Comparison of ENCODE assay signal across 8 cellular contexts in genomic region chr5:138353550-138353893, GRCh38. TPM values are rescaled to one million over a fixed set of nuclear protein-coding genes. Genes with fewer than 3 reads are reported as not detected.
DNase-seq lines count a peak whose midpoint lies in the region; ATAC-seq, FAIRE-seq and TF ChIP-seq lines count a peak whose summit lies in the region.

No MANE protein-coding gene starts in this region.

- no peaks in the 10 kb centered on the region for H3K27me3 ChIP-seq in HUES64 (ENCODE audit: insufficient read depth, low read length)
- no peaks in the 10 kb centered on the region for H3K27me3 ChIP-seq in GM12878 (replicated peaks in 1 of 2; ENCODE audit: control insufficient read depth in 2 of 2, insufficient read depth in 2 of 2, low read length in 1 of 2)
- no peaks in the 10 kb centered on the region; a peak in 1 of 5 replicates for H3K27me3 ChIP-seq in HepG2 (ENCODE audit: control insufficient read depth in 1 of 2, insufficient read depth in 2 of 2, low read length in 2 of 2)
- H3K27me3 ChIP-seq in tibial nerve, result no peaks in the 10 kb centered on the region

- H3K4me2 ChIP-seq in GM12878 (ENCODE audit: control insufficient read depth, insufficient read depth), result peak overlapping the region; percentile 90; the same call in 1 of the 2 replicates
- H3K4me2 ChIP-seq in HepG2 (ENCODE audit: low read depth, low read length), result peak overlapping the region; percentile 82

- peak; percentile 53 for DNase-seq in AG10803 (ENCODE audit: low read depth)
- DNase-seq in GM12878 (ENCODE audit: low read depth, low spot score), result no peak
- no peak for DNase-seq in HepG2 (ENCODE audit: low spot score)
- no peak for DNase-seq in tibial nerve (ENCODE audit: low spot score in 2 of 2)
- DNase-seq in superior temporal gyrus (ENCODE audit: extremely low spot score), result no peak
- no peak for DNase-seq in HTR-8/SVneo (ENCODE audit: insufficient read length, low spot score)
- no peak for DNase-seq in NCI-H1417 (lab: John Stamatoyannopoulos, UW)

- no peaks in the 10 kb centered on the region for H4K20me1 ChIP-seq in GM12878 (ENCODE audit: control insufficient read depth, insufficient read depth)
- peaks cover 23% of the 10 kb centered on the region for H4K20me1 ChIP-seq in HepG2 (ENCODE audit: insufficient read depth, low read length)

- TF ChIP-seq RAD21 in GM12878 (IDR thresholded peaks at IDR 0.05; ENCODE audit: insufficient read depth, low read depth, low read length), result no peak
- no peak for TF ChIP-seq RAD21 in HepG2 (CRISPR knock-in tag; IDR thresholded peaks at IDR 0.05)

- ATAC-seq in GM12878, result no peak
- no peak for ATAC-seq in HepG2

- in situ Hi-C loops in GM12878 (cut with MboI), result no loop called here
- in situ Hi-C loops in HepG2 (cut with HindIII; ENCODE audit: extremely low pct_ligation_motif_present, low pct_unique_long_range_greater_than_20kb), result no loop called here

- H3K36me3 ChIP-seq in HUES64 (ENCODE audit: insufficient read depth, low read length) (peaks cover 13% of the 10 kb centered on the region), GM12878 (ENCODE audit: control insufficient read depth in 2 of 2, insufficient read depth in 2 of 2, low read length in 1 of 2) (peaks cover under 1 to 7% of the 10 kb centered on the region in 2 experiments; a peak in 2 of 4 replicates), HepG2 (replicated peaks in 1 of 2; ENCODE audit: control insufficient read depth in 1 of 2, insufficient read depth in 2 of 2, low read length in 2 of 2) (0 out of 5 replicates have a peak, but pooled peaks cover 0 to under 1% of the 10 kb centered on the region in 2 experiments), tibial nerve (peaks cover 0 to 12% (median 0%) of the 10 kb centered on the region in 3 donors)

- no peak for TF ChIP-seq CTCF in AG10803 (conservative IDR thresholded peaks at IDR 0.05; ENCODE audit: low read length)
- no peak for TF ChIP-seq CTCF in GM12878 (IDR thresholded peaks at IDR 0.05 in 2 of 3, conservative IDR thresholded peaks at IDR 0.05 in 1 of 3; ENCODE audit: control insufficient read depth in 2 of 3, extremely low read depth in 1 of 3, insufficient read depth in 1 of 3, low read depth in 3 of 3, low read length in 3 of 3)
- no peak for TF ChIP-seq CTCF in HepG2 (CRISPR knock-in tag; IDR thresholded peaks at IDR 0.05)
- TF ChIP-seq CTCF in tibial nerve (IDR thresholded peaks at IDR 0.05), result no peak

- H2AFZ ChIP-seq in GM12878 (ENCODE audit: control insufficient read depth, low read depth, low read length) (peak overlapping the region; percentile 75; the same call in 1 of the 2 replicates), HepG2 (ENCODE audit: low read length) (no peak overlapping the region)

- RAD21 ChIA-PET in GM12878 (lab: Charles Lee; ENCODE audit: unreplicated experiment), result interaction anchor here (0.8 to 4.0 kb wide), 7 partner anchors 14 to 174 kb away, joined by 3 to 22 read pairs (median 14); partner anchors contain the start of genes BRD8, CDC25C, FAM53C and KIF20A

- peak overlapping the region; percentile 95 for H3K9ac ChIP-seq in HUES64 (ENCODE audit: low read depth, low read length)
- H3K9ac ChIP-seq in GM12878 (ENCODE audit: control insufficient read depth, insufficient read depth, low read length), result peak overlapping the region; percentile 96
- H3K9ac ChIP-seq in HepG2 (ENCODE audit: insufficient read depth, low read depth, low read length), result peak overlapping the region; percentile 96

- CTCF ChIA-PET in GM12878 (lab: Yijun Ruan, JAX), result interaction anchor here (0.7 to 7.7 kb wide), 32 partner anchors 8 to 1037 kb away, joined by 3 to 266 read pairs (median 6); partner anchors contain the start of genes BRD8, CDC23, CDC25C and EGR1
- CTCF ChIA-PET in HepG2 (lab: Yijun Ruan, JAX; ENCODE audit: low intra/inter-chr PET ratio, low total read pairs), result interaction anchor here (3.2 kb wide), 1 partner anchor 15 kb away, joined by 14 read pairs; the partner anchor contains the start of gene FAM53C

- WGBS in HUES64, result 5% methylated on average over 8 of the region's 8 CpGs
- WGBS in GM12878 (ENCODE audit: insufficient coverage, insufficient replicate concordance, low lambda C conversion rate, missing lambda C conversion rate), result 1% methylated on average over 8 of the region's 8 CpGs
- 0% methylated on average over 5 of the region's 8 CpGs for WGBS in HepG2 (ENCODE audit: low lambda C conversion rate)
- 0 to 1% methylated on average over 8 of the region's 8 CpGs for WGBS in tibial nerve, 2 donors

- peaks cover 47% of the 10 kb centered on the region for H3K79me2 ChIP-seq in GM12878 (ENCODE audit: control insufficient read depth, insufficient read depth, low read length)
- peaks cover 50% of the 10 kb centered on the region for H3K79me2 ChIP-seq in HepG2 (ENCODE audit: insufficient read depth, low read length)

- POLR2A ChIA-PET in GM12878 (lab: Charles Lee) (interaction anchor here (0.6 to 8.9 kb wide), 12 partner anchors 15 to 600 kb away, joined by 3 to 143 read pairs (median 8); partner anchors contain the start of genes BRD8, CDC23, CDC25C and EGR1), HepG2 (lab: Yijun Ruan, JAX) (interaction anchor here (0.7 to 6.2 kb wide), 7 partner anchors 13 to 189 kb away, joined by 3 to 111 read pairs (median 4); partner anchors contain the start of genes BRD8, CDC23, CDC25C and EGR1)

- H3K4me3 ChIP-seq in AG10803 (ENCODE audit: low read length), result peak overlapping the region; percentile 89
- H3K4me3 ChIP-seq in HUES64 (ENCODE audit: low read length), result peak overlapping the region; percentile 98
- peak overlapping the region; percentile 99 for H3K4me3 ChIP-seq in GM12878
- H3K4me3 ChIP-seq in HepG2 (replicated peaks in 1 of 3; ENCODE audit: insufficient read depth in 1 of 3, low read depth in 2 of 3, low read length in 3 of 3), result peak overlapping the region; percentile 93 to 98 (median 97)
- peak overlapping the region; percentile 86 to 96 (median 93) for H3K4me3 ChIP-seq in tibial nerve

- BruUV-seq in GM12878 (replicated peaks; lab: Mats Ljungman, UMichigan), result no TSS peak
- no TSS peak for BruUV-seq in HepG2 (replicated peaks; lab: Mats Ljungman, UMichigan)

- H3K4me1 ChIP-seq in HUES64 (ENCODE audit: insufficient read depth, low read length) (peaks cover 18% of the 10 kb centered on the region), GM12878 (ENCODE audit: control insufficient read depth, insufficient read depth, low read length) (peaks cover 3% of the 10 kb centered on the region), HepG2 (ENCODE audit: insufficient read depth, low read length) (peaks cover 20% of the 10 kb centered on the region), tibial nerve (peaks cover 0 to 57% (median 27%) of the 10 kb centered on the region in 4 donors)

- intact Hi-C loops in GM12878 (cut with micrococcal nuclease; ENCODE audit: unreplicated experiment), result loop anchor here (2.0 to 10.0 kb wide), 2 partner anchors 175 to 319 kb away; partner anchors contain the start of genes BRD8, FAM13B and KIF20A
- intact Hi-C loops in HepG2 (cut with micrococcal nuclease; ENCODE audit: unreplicated experiment), result loop anchor here (1.0 to 5.0 kb wide), 3 partner anchors 15 to 176 kb away; partner anchors contain the start of genes BRD8, FAM53C and KIF20A

- TF ChIP-seq EP300 in GM12878 (IDR thresholded peaks at IDR 0.05; ENCODE audit: borderline replicate concordance in 1 of 2, control insufficient read depth in 1 of 2, low read depth in 2 of 2, low read length in 2 of 2) (no peak), HepG2 (IDR thresholded peaks at IDR 0.05; ENCODE audit: low read depth in 2 of 2, low read length in 2 of 2) (no peak), HepG2 (CRISPR knock-in tag; IDR thresholded peaks at IDR 0.05; ENCODE audit: borderline replicate concordance) (no peak), tibial nerve (IDR thresholded peaks at IDR 0.05) (peak in 1 of 2 donors; percentile 50)

- TF ChIP-seq POLR2A in GM12878 (IDR thresholded peaks at IDR 0.05; ENCODE audit: low read depth, low read length), result no peak
- peak in 1 of 2 experiments; percentile 67; a peak in 2 of 4 replicates for TF ChIP-seq POLR2A in HepG2 (IDR thresholded peaks at IDR 0.05; ENCODE audit: insufficient read depth in 1 of 2, low read depth in 2 of 2, low read length in 2 of 2)
- no peak for TF ChIP-seq POLR2A in tibial nerve (IDR thresholded peaks at IDR 0.05)

- peak overlapping the region; percentile 91 for H3K27ac ChIP-seq in HUES64 (ENCODE audit: low read depth, low read length)
- H3K27ac ChIP-seq in GM12878 (ENCODE audit: control insufficient read depth, insufficient read depth), result peak overlapping the region; percentile 93
- peak overlapping the region; percentile 86 for H3K27ac ChIP-seq in HepG2 (ENCODE audit: extremely low read length, insufficient read depth, low read length)
- H3K27ac ChIP-seq in tibial nerve, result peak overlapping the region; percentile 95 to 99 (median 97)

- SMC1A ChIA-PET in GM12878 (lab: Charles Lee; ENCODE audit: uncharacterized antibody, unreplicated experiment), result interaction anchor here (0.6 to 6.5 kb wide), 14 partner anchors 14 to 608 kb away, joined by 3 to 102 read pairs (median 5); partner anchors contain the start of genes BRD8, CDC23, CDC25C and FAM53C

- H3K9me3 ChIP-seq in HUES64 (ENCODE audit: insufficient read depth, low read depth, low read length), result peaks cover 5% of the 10 kb centered on the region; the same call in 1 of the 2 replicates
- H3K9me3 ChIP-seq in GM12878 (replicated peaks; ENCODE audit: control insufficient read depth, insufficient read depth, low read length), result no peaks in the 10 kb centered on the region
- no peaks in the 10 kb centered on the region for H3K9me3 ChIP-seq in HepG2 (ENCODE audit: low read length)
- peaks cover 0 to 10% (median 0%) of the 10 kb centered on the region in 4 donors for H3K9me3 ChIP-seq in tibial nerve

- FAIRE-seq in GM12878 (lab: Jason Lieb, UNC) (peak; percentile 65), HepG2 (lab: Jason Lieb, UNC) (no peak), HTR-8/SVneo (lab: Jason Lieb, UNC) (no peak)

RNA-seq across cellular contexts. Expression of gene KDM3B, which starts 1.0 kb away (rescaled TPM):
- polyA plus RNA-seq in HUES64 (2013, experiment 1 of 2), result 44.0 TPM
- polyA plus RNA-seq in HUES64 (2013, experiment 2 of 2), result 48.5 TPM
- total RNA-seq in GM12878 (2013; cell fraction: nucleolus; rRNA removed), result 82.4 and 90.1 TPM in 2 replicates
- total RNA-seq in GM12878 (2014; rRNA removed) (30.3 and 32.0 TPM in 2 replicates), GM12878 (2014; rRNA removed; fragmentation: Illumina TruSeq; extraction: Trizol) (30.5 and 30.9 TPM in 2 replicates), GM12878 (2021) (41.0 and 43.1 TPM in 2 replicates), HepG2 (2016; rRNA removed; fragmentation: Illumina TruSeq; extraction: Trizol) (34.3 and 47.7 TPM in 2 replicates), tibial nerve (10 to 100 TPM; 62.7 to 65.3 (median 62.9) TPM)
- 24.3 TPM for polyA plus RNA-seq in GM12878 (2011; ENCODE audit: low read depth)
- polyA plus RNA-seq in GM12878 (2011; rRNA removed) (31.3 and 35.0 TPM in 2 replicates), GM12878 (2014; fragmentation: Illumina TruSeq; extraction: Trizol) (45.7 and 52.5 TPM in 2 replicates), GM12878 (2014; fragmentation: Nextera tagmentation; extraction: Ambion mirVana) (1 to 10 TPM; 8.5 to 9.6 TPM), GM12878 (2014; rRNA removed) (26.7 and 27.7 TPM in 2 replicates), GM12878 (2016; fragmentation: Nextera tagmentation; extraction: Ambion mirVana) (10 to 100 TPM; 13.9 to 14.8 TPM), HepG2 (2011; rRNA removed) (19.6 and 19.7 TPM in 2 replicates)
- polyA plus RNA-seq in GM12878 (2011; cell fraction: cytosol; rRNA removed), result 16.1 and 20.2 TPM in 2 replicates
- polyA plus RNA-seq in GM12878 (2011; cell fraction: nucleus; rRNA removed), result 32.7 and 33.7 TPM in 2 replicates
- polyA plus RNA-seq in GM12878 (2012), result 24.3 and 27.3 TPM in 2 replicates
- polyA minus RNA-seq in GM12878 (2011; rRNA and poly(A)+ RNA removed), result 50.0 and 67.0 TPM in 2 replicates
- 20.2 and 25.3 TPM in 2 replicates for polyA minus RNA-seq in GM12878 (2011; cell fraction: cytosol; rRNA and poly(A)+ RNA removed)
- 18.3 and 29.3 TPM in 2 replicates for polyA minus RNA-seq in GM12878 (2011; cell fraction: nucleus; rRNA and poly(A)+ RNA removed)
- 7.3 and 7.5 TPM in 2 replicates for total RNA-seq in HepG2 (2016; cell fraction: cytosol; rRNA removed; fragmentation: Illumina TruSeq; extraction: Trizol; ENCODE audit: low read depth)
- total RNA-seq in HepG2 (2016; cell fraction: insoluble cytoplasmic fraction; rRNA removed; fragmentation: Illumina TruSeq; extraction: Trizol), result 33.7 and 41.7 TPM in 2 replicates
- 14.6 and 15.4 TPM in 2 replicates for total RNA-seq in HepG2 (2016; cell fraction: membrane; rRNA removed; fragmentation: Illumina TruSeq; extraction: Trizol)
- total RNA-seq in HepG2 (2016; cell fraction: nucleus; rRNA removed; fragmentation: Illumina TruSeq; extraction: Trizol), result 31.3 and 31.9 TPM in 2 replicates
- 9.2 and 12.1 TPM in 2 replicates for polyA plus RNA-seq in HepG2 (2011; cell fraction: cytosol; rRNA removed)
- 20.4 and 21.1 TPM in 2 replicates for polyA plus RNA-seq in HepG2 (2011; cell fraction: nucleus; rRNA removed)
- 21.2 and 24.4 TPM in 2 replicates for polyA plus RNA-seq in HepG2 (2012)
- 1.5 TPM in 2 replicates for polyA plus RNA-seq in HepG2 (2016; cell fraction: cytosol; fragmentation: Illumina TruSeq; extraction: Trizol; ENCODE audit: low read depth)
- 35.2 and 38.8 TPM in 2 replicates for polyA plus RNA-seq in HepG2 (2016; cell fraction: insoluble cytoplasmic fraction; fragmentation: Illumina TruSeq; extraction: Trizol; ENCODE audit: low read depth)
- 5.1 and 6.0 TPM in 2 replicates for polyA plus RNA-seq in HepG2 (2016; cell fraction: membrane; fragmentation: Illumina TruSeq; extraction: Trizol; ENCODE audit: low read depth)
- polyA plus RNA-seq in HepG2 (2016; cell fraction: nucleus; fragmentation: Illumina TruSeq; extraction: Trizol; ENCODE audit: insufficient read depth, low read depth), result 43.2 and 50.0 TPM in 2 replicates
- 32.4 and 40.8 TPM in 2 replicates for polyA minus RNA-seq in HepG2 (2011; rRNA and poly(A)+ RNA removed; ENCODE audit: low replicate concordance)
- polyA minus RNA-seq in HepG2 (2011; cell fraction: cytosol; rRNA and poly(A)+ RNA removed), result 26.1 and 30.4 TPM in 2 replicates
- 37.2 and 39.4 TPM in 2 replicates for polyA minus RNA-seq in HepG2 (2011; cell fraction: nucleus; rRNA and poly(A)+ RNA removed)

RNA-seq across cellular contexts. Expression of gene FAM53C, which starts 15.5 kb away (rescaled TPM):
- 37.5 TPM for polyA plus RNA-seq in HUES64 (2013, experiment 1 of 2)
- polyA plus RNA-seq in HUES64 (2013, experiment 2 of 2), result 38.6 TPM
- total RNA-seq in GM12878 (2013; cell fraction: nucleolus; rRNA removed), result 26.9 and 29.4 TPM in 2 replicates
- total RNA-seq in GM12878 (2014; rRNA removed), result 25.6 and 29.4 TPM in 2 replicates
- 16.8 and 17.6 TPM in 2 replicates for total RNA-seq in GM12878 (2014; rRNA removed; fragmentation: Illumina TruSeq; extraction: Trizol)
- 27.9 and 31.3 TPM in 2 replicates for total RNA-seq in GM12878 (2021)
- 22.9 TPM for polyA plus RNA-seq in GM12878 (2011; ENCODE audit: low read depth)
- 21.8 and 29.3 TPM in 2 replicates for polyA plus RNA-seq in GM12878 (2011; rRNA removed)
- polyA plus RNA-seq in GM12878 (2011; cell fraction: cytosol; rRNA removed), result 25.3 and 31.6 TPM in 2 replicates
- 32.4 and 38.4 TPM in 2 replicates for polyA plus RNA-seq in GM12878 (2011; cell fraction: nucleus; rRNA removed)
- 23.5 and 28.3 TPM in 2 replicates for polyA plus RNA-seq in GM12878 (2012)
- 20.1 and 22.5 TPM in 2 replicates for polyA plus RNA-seq in GM12878 (2014; fragmentation: Illumina TruSeq; extraction: Trizol)
- polyA plus RNA-seq in GM12878 (2014; fragmentation: Nextera tagmentation; extraction: Ambion mirVana), result 1 to 10 TPM; 8.0 to 8.8 TPM
- 21.3 and 22.0 TPM in 2 replicates for polyA plus RNA-seq in GM12878 (2014; rRNA removed)
- 10 to 100 TPM; 29.3 to 30.8 TPM for polyA plus RNA-seq in GM12878 (2016; fragmentation: Nextera tagmentation; extraction: Ambion mirVana)
- 33.6 and 37.1 TPM in 2 replicates for polyA minus RNA-seq in GM12878 (2011; rRNA and poly(A)+ RNA removed)
- polyA minus RNA-seq in GM12878 (2011; cell fraction: cytosol; rRNA and poly(A)+ RNA removed), result 10.2 and 15.2 TPM in 2 replicates
- 16.6 and 21.1 TPM in 2 replicates for polyA minus RNA-seq in GM12878 (2011; cell fraction: nucleus; rRNA and poly(A)+ RNA removed)
- 26.9 and 28.5 TPM in 2 replicates for total RNA-seq in HepG2 (2016; rRNA removed; fragmentation: Illumina TruSeq; extraction: Trizol)
- total RNA-seq in HepG2 (2016; cell fraction: cytosol; rRNA removed; fragmentation: Illumina TruSeq; extraction: Trizol; ENCODE audit: low read depth), result 5.7 and 6.2 TPM in 2 replicates
- 26.1 and 26.8 TPM in 2 replicates for total RNA-seq in HepG2 (2016; cell fraction: insoluble cytoplasmic fraction; rRNA removed; fragmentation: Illumina TruSeq; extraction: Trizol)
- total RNA-seq in HepG2 (2016; cell fraction: membrane; rRNA removed; fragmentation: Illumina TruSeq; extraction: Trizol), result 22.1 and 22.4 TPM in 2 replicates
- 19.0 and 21.2 TPM in 2 replicates for total RNA-seq in HepG2 (2016; cell fraction: nucleus; rRNA removed; fragmentation: Illumina TruSeq; extraction: Trizol)
- polyA plus RNA-seq in HepG2 (2011; rRNA removed), result 28.1 and 30.1 TPM in 2 replicates
- polyA plus RNA-seq in HepG2 (2011; cell fraction: cytosol; rRNA removed), result 16.8 and 17.2 TPM in 2 replicates
- 46.4 and 53.9 TPM in 2 replicates for polyA plus RNA-seq in HepG2 (2011; cell fraction: nucleus; rRNA removed)
- 15.6 and 16.9 TPM in 2 replicates for polyA plus RNA-seq in HepG2 (2012)
- polyA plus RNA-seq in HepG2 (2016; cell fraction: cytosol; fragmentation: Illumina TruSeq; extraction: Trizol; ENCODE audit: low read depth), result 3.1 and 3.3 TPM in 2 replicates
- 22.4 and 24.1 TPM in 2 replicates for polyA plus RNA-seq in HepG2 (2016; cell fraction: insoluble cytoplasmic fraction; fragmentation: Illumina TruSeq; extraction: Trizol; ENCODE audit: low read depth)
- 11.4 TPM in 2 replicates for polyA plus RNA-seq in HepG2 (2016; cell fraction: membrane; fragmentation: Illumina TruSeq; extraction: Trizol; ENCODE audit: low read depth)
- 29.0 and 31.0 TPM in 2 replicates for polyA plus RNA-seq in HepG2 (2016; cell fraction: nucleus; fragmentation: Illumina TruSeq; extraction: Trizol; ENCODE audit: insufficient read depth, low read depth)
- 38.4 and 40.2 TPM in 2 replicates for polyA minus RNA-seq in HepG2 (2011; rRNA and poly(A)+ RNA removed; ENCODE audit: low replicate concordance)
- polyA minus RNA-seq in HepG2 (2011; cell fraction: cytosol; rRNA and poly(A)+ RNA removed), result 15.7 TPM in 2 replicates
- 34.9 and 47.7 TPM in 2 replicates for polyA minus RNA-seq in HepG2 (2011; cell fraction: nucleus; rRNA and poly(A)+ RNA removed)
- total RNA-seq in tibial nerve, result 10 to 100 TPM; 15.5 to 39.1 (median 21.6) TPM

RNA-seq across cellular contexts. Expression of gene CDC25C, which starts 21.9 kb away (rescaled TPM):
- 19.5 TPM for polyA plus RNA-seq in HUES64 (2013, experiment 1 of 2)
- 22.8 TPM for polyA plus RNA-seq in HUES64 (2013, experiment 2 of 2)
- 20.1 and 22.2 TPM in 2 replicates for total RNA-seq in GM12878 (2013; cell fraction: nucleolus; rRNA removed)
- total RNA-seq in GM12878 (2014; rRNA removed) (12.2 and 14.4 TPM in 2 replicates), GM12878 (2014; rRNA removed; fragmentation: Illumina TruSeq; extraction: Trizol) (15.1 and 15.4 TPM in 2 replicates), GM12878 (2021) (9.2 and 10.2 TPM in 2 replicates), HepG2 (2016; rRNA removed; fragmentation: Illumina TruSeq; extraction: Trizol) (27.6 and 44.1 TPM in 2 replicates), tibial nerve (under 1 TPM in 1 of 4 donors, not detected in 3; 0.60 TPM)
- 5.7 TPM for polyA plus RNA-seq in GM12878 (2011; ENCODE audit: low read depth)
- polyA plus RNA-seq in GM12878 (2011; rRNA removed) (30.7 and 38.9 TPM in 2 replicates), GM12878 (2014; fragmentation: Illumina TruSeq; extraction: Trizol) (15.9 and 21.4 TPM in 2 replicates), GM12878 (2014; fragmentation: Nextera tagmentation; extraction: Ambion mirVana) (10 to 100 TPM; 14.0 to 14.3 TPM), GM12878 (2014; rRNA removed) (11.4 and 11.6 TPM in 2 replicates), GM12878 (2016; fragmentation: Nextera tagmentation; extraction: Ambion mirVana) (10 to 100 TPM; 15.5 to 15.9 TPM), HepG2 (2011; rRNA removed) (11.8 and 17.7 TPM in 2 replicates)
- polyA plus RNA-seq in GM12878 (2011; cell fraction: cytosol; rRNA removed), result 18.7 and 21.1 TPM in 2 replicates
- polyA plus RNA-seq in GM12878 (2011; cell fraction: nucleus; rRNA removed), result 19.3 and 20.4 TPM in 2 replicates
- polyA plus RNA-seq in GM12878 (2012), result 4.4 and 8.1 TPM in 2 replicates
- 21.7 and 22.5 TPM in 2 replicates for polyA minus RNA-seq in GM12878 (2011; rRNA and poly(A)+ RNA removed)
- polyA minus RNA-seq in GM12878 (2011; cell fraction: cytosol; rRNA and poly(A)+ RNA removed), result 7.2 and 8.8 TPM in 2 replicates
- 11.6 and 13.6 TPM in 2 replicates for polyA minus RNA-seq in GM12878 (2011; cell fraction: nucleus; rRNA and poly(A)+ RNA removed)
- total RNA-seq in HepG2 (2016; cell fraction: cytosol; rRNA removed; fragmentation: Illumina TruSeq; extraction: Trizol; ENCODE audit: low read depth), result 7.6 and 8.5 TPM in 2 replicates
- 26.9 and 38.3 TPM in 2 replicates for total RNA-seq in HepG2 (2016; cell fraction: insoluble cytoplasmic fraction; rRNA removed; fragmentation: Illumina TruSeq; extraction: Trizol)
- 9.4 and 10.9 TPM in 2 replicates for total RNA-seq in HepG2 (2016; cell fraction: membrane; rRNA removed; fragmentation: Illumina TruSeq; extraction: Trizol)
- 18.6 and 19.2 TPM in 2 replicates for total RNA-seq in HepG2 (2016; cell fraction: nucleus; rRNA removed; fragmentation: Illumina TruSeq; extraction: Trizol)
- polyA plus RNA-seq in HepG2 (2011; cell fraction: cytosol; rRNA removed), result 8.8 and 9.2 TPM in 2 replicates
- polyA plus RNA-seq in HepG2 (2011; cell fraction: nucleus; rRNA removed), result 7.0 and 10.3 TPM in 2 replicates
- polyA plus RNA-seq in HepG2 (2012), result 4.8 and 13.0 TPM in 2 replicates
- 2.5 and 3.0 TPM in 2 replicates for polyA plus RNA-seq in HepG2 (2016; cell fraction: cytosol; fragmentation: Illumina TruSeq; extraction: Trizol; ENCODE audit: low read depth)
- polyA plus RNA-seq in HepG2 (2016; cell fraction: insoluble cytoplasmic fraction; fragmentation: Illumina TruSeq; extraction: Trizol; ENCODE audit: low read depth), result 36.0 and 37.3 TPM in 2 replicates
- 4.0 and 4.5 TPM in 2 replicates for polyA plus RNA-seq in HepG2 (2016; cell fraction: membrane; fragmentation: Illumina TruSeq; extraction: Trizol; ENCODE audit: low read depth)
- polyA plus RNA-seq in HepG2 (2016; cell fraction: nucleus; fragmentation: Illumina TruSeq; extraction: Trizol; ENCODE audit: insufficient read depth, low read depth), result 18.4 and 19.2 TPM in 2 replicates
- 13.3 and 16.6 TPM in 2 replicates for polyA minus RNA-seq in HepG2 (2011; rRNA and poly(A)+ RNA removed; ENCODE audit: low replicate concordance)
- polyA minus RNA-seq in HepG2 (2011; cell fraction: cytosol; rRNA and poly(A)+ RNA removed), result 7.9 and 8.3 TPM in 2 replicates
- 14.5 and 16.0 TPM in 2 replicates for polyA minus RNA-seq in HepG2 (2011; cell fraction: nucleus; rRNA and poly(A)+ RNA removed)

Comparison
In these comparisons a context has a peak if more than half of its experiments do, and no peak if none do; other contexts are left out.
1. RNA of gene CDC25C, which starts 21.9 kb away (total RNA-seq): 7.6 to 44.1 TPM in HepG2 and 9.2 to 22.2 TPM in GM12878; 0.60 TPM in tibial nerve; every median in the first group is over 4 times any median in the second.
2. Peak in every context shown above with its lines, with median percentiles within 50 percentile points of each other: H3K4me3 ChIP-seq, H3K27ac ChIP-seq and H3K9ac ChIP-seq.